ENCODE assay signal across 9 cellular contexts in the genomic region with DNA sequence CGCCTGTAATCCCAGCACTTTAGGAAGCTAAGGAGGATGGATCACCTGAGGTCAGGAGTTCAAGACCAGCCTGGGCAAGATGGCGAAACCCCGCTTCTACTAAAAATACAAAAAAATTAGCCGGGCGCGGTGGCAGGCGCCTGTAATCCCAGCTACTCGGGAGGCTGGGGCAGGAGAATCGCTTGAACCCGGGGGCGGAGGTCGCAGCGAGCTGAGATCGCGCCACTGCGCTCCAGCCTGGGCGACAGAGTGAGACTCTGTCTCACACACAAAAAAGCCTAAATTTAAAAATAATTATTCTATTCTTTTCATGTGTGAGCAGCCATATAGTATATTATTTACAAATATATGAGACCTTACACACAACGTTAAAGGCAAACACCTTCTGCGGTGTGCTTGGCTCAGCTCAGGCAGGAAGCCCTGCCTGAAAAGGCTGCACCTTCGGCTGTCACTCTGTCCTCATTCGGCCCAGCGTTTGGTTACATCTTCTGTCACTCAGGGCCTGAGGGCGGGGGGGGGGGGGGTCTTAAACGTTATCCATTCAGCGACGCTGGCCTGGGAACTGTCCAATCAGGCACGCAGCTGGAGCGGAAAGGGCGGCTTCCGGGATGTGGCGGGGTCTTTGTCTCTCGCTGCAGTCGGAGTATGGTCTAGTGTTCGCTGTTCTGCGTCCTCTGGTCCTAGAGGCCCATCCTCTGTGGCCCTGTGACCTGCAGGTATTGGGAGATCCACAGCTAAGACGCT. TPM values are rescaled to one million over a fixed set of nuclear protein-coding genes. Genes with fewer than 3 reads are reported as not detected.
DNase-seq lines count a peak whose midpoint lies in the region; ATAC-seq, FAIRE-seq and TF ChIP-seq lines count a peak whose summit lies in the region.
"Not testable (repeated sequence)": the region's sequence is repeated elsewhere in the genome, so short reads cannot be mapped to it uniquely, and the experiment has no call there.
"Had no signal": no experiment of that assay in that cellular context is flagged by ENCODE, and none has a peak within 500 bp of the region (broad histone marks: within the 10 kb centered on the region; RNA-seq: fewer than 3 reads in every experiment).

A gene (plus strand): TSS at position 619 of the 744 bp plus-strand sequence. CDS start 19,076 bp downstream, outside the sequence.

- H3K27me3 Mint-ChIP-seq in HFFc6 (ENCODE audit: insufficient read depth); immature natural killer cell (ENCODE audit: low read depth in 3 of 3); stimulated activated memory B cell treated with anti-CD40 and anti-IgM and Interleukin-4, amounts not matched to agents 10 μg/mL and 1 μg/mL and 100 μg/mL, for 72 hours: not testable (repeated sequence)

- not testable (repeated sequence) for FAIRE-seq in D721Med (lab: Jason Lieb, UNC)

- not testable (repeated sequence) for TF ChIP-seq CTCF in D721Med (IDR thresholded peaks at IDR 0.05; ENCODE audit: insufficient read depth, missing control alignments); HFFc6 (IDR thresholded peaks at IDR 0.05)

- peak; percentile 82 for ATAC-seq in stimulated activated memory B cell treated with anti-CD40 and anti-IgM and Interleukin-4, amounts not matched to agents 10 μg/mL and 1 μg/mL and 100 μg/mL, for 72 hours

- H3K9me3 Mint-ChIP-seq in HFFc6, result peaks cover 25% of the 10 kb centered on the region
- not testable (repeated sequence) for H3K9me3 Mint-ChIP-seq in immature natural killer cell; stimulated activated memory B cell treated with anti-CD40 and anti-IgM and Interleukin-4, amounts not matched to agents 10 μg/mL and 1 μg/mL and 100 μg/mL, for 72 hours

- H3K4me3 Mint-ChIP-seq in HFFc6 (peak within 1 kb of the TSS; percentile 77; the same call in 1 of the 2 replicates), immature natural killer cell (peak within 1 kb of the TSS; percentile 91 to 94 (median 93))
- peak within 1 kb of the TSS; percentile 89 for H3K4me3 Mint-ChIP-seq in stimulated activated memory B cell treated with anti-CD40 and anti-IgM and Interleukin-4, amounts not matched to agents 10 μg/mL and 1 μg/mL and 100 μg/mL, for 72 hours

- H3K4me1 Mint-ChIP-seq in HFFc6 (ENCODE audit: low read depth); stimulated activated memory B cell treated with anti-CD40 and anti-IgM and Interleukin-4, amounts not matched to agents 10 μg/mL and 1 μg/mL and 100 μg/mL, for 72 hours: not testable (repeated sequence)
- peaks cover 10 to 17% of the 10 kb centered on the region in 2 donors for H3K4me1 Mint-ChIP-seq in immature natural killer cell

- DNase-seq in D721Med (ENCODE audit: insufficient read length, low spot score) (peak; percentile 59), HFFc6 (peak; percentile 38), RPMI7951 (ENCODE audit: low read depth) (peak; percentile 91), activated T-cell treated with anti-CD3 and anti-CD28 coated beads for 24 hours (ENCODE audit: low read depth) (peak; percentile 75), cerebellar nuclear complex (lab: John Stamatoyannopoulos, UW) (peak; percentile 10 to 19), immature natural killer cell (peak; percentile 72 to 83 (median 82)), renal cortical epithelial cell (ENCODE audit: low read depth) (peak; percentile 58)

- not testable (repeated sequence) for H3K27ac Mint-ChIP-seq in HFFc6; stimulated activated memory B cell treated with anti-CD40 and anti-IgM and Interleukin-4, amounts not matched to agents 10 μg/mL and 1 μg/mL and 100 μg/mL, for 72 hours
- peak within 1 kb of the TSS; percentile 64 to 90 (median 82) for H3K27ac Mint-ChIP-seq in immature natural killer cell

- H3K36me3 Mint-ChIP-seq in HFFc6 (ENCODE audit: low read depth); immature natural killer cell; stimulated activated memory B cell treated with anti-CD40 and anti-IgM and Interleukin-4, amounts not matched to agents 10 μg/mL and 1 μg/mL and 100 μg/mL, for 72 hours: not testable (repeated sequence)

RNA-seq across cellular contexts. Expression of the gene that starts here (rescaled TPM):
- under 1 TPM in 1 of 6 experiments, not detected in 5; 0.07 TPM for total RNA-seq in HFFc6 (2021; fragmentation: NEBNext Ultra II Directional; extraction: Animal tissue kit (Norgen Biotek cat#: 25700))
- total RNA-seq in RPMI7951 (2014; rRNA removed; shearing (Covaris generic)), result 1.4 and 2.4 TPM in 2 replicates
- under 1 TPM in 2 of 3 donors, not detected in 1; 0.05 to 0.08 TPM for polyA plus RNA-seq in immature natural killer cell
- 0.50 and 1.0 TPM in 2 replicates for total RNA-seq in renal cortical epithelial cell
- total RNA-seq: H1 had no signal
- polyA plus RNA-seq: H1 had no signal

Comparison
In these comparisons a context has a peak if more than half of its experiments do, and no peak if none do; other contexts are left out.
1. Peak in every context shown above with its lines: DNase-seq and ATAC-seq.
2. Peak in DNase-seq in HFFc6; RNA of the gene not detected or under 1 TPM.
3. Peak in DNase-seq in immature natural killer cell; RNA of the gene not detected or under 1 TPM.
4. DNase-seq: peak in every context shown above with its lines; median percentile 91 in RPMI7951; 82 in immature natural killer cell; 75 in activated T-cell treated with anti-CD3 and anti-CD28 coated beads for 24 hours; 59 in D721Med; 58 in renal cortical epithelial cell; 38 in HFFc6; 14 in cerebellar nuclear complex.